ENCODE assay signal across 8 cellular contexts in the genomic region with DNA sequence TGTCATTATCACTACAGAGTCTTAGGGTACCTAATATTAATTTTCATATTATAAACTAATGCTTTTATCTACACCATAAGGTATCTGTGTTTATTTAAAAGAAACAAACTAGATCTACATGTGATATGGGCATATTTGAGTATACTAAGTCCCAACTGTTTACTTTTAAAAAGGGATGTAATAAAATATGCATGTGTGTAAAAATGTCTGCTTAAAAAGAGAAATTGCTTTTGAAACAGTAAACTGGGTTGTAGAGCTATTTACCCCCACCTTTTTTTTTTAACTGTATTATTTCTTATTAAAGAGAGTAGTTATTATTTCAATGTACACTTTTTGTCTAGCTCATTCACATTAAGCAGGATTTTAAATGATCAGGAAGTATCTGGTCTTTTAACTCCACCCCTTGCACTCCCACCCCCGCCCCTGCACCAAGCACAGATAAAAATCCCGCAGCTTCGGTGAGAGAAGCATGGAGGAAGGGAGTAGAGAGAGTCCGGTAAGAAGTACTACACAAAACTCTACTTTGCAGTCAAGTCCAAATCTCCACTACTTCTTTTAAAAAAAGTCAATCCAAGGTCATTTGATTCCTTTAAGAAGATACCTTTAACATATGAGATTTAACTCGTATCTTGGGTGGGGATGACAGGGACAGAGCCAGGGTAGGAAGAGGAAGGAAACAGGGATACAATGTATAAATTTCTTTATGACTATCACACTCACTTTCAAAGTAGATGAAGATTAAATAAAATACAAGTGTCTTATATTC.
DNase-seq lines count a peak whose midpoint lies in the region; ATAC-seq and TF ChIP-seq lines count a peak whose summit lies in the region.

No MANE protein-coding gene starts in this region.

- 0 to 4% methylated on average over 5 of the region's 5 CpGs for WGBS in GM23248 (ENCODE audit: low coverage in 1 of 2, low lambda C conversion rate in 2 of 2, missing lambda C conversion rate in 2 of 2), 2 experiments
- 3% methylated on average over 5 of the region's 5 CpGs for WGBS in smooth muscle cell (ENCODE audit: low lambda C conversion rate)

- CTCF ChIA-PET in OCI-LY7 (lab: Charles Lee; ENCODE audit: unreplicated experiment): no interaction called here

- BruUV-seq in OCI-LY7 (replicated peaks; lab: Mats Ljungman, UMichigan): no TSS peak

- H3K4me3 ChIP-seq in BE2C (ENCODE audit: low read depth, low read length) (peak overlapping the region; percentile 79), GM23248 (peak overlapping the region; percentile 96), OCI-LY7 (ENCODE audit: low read depth, low read length, poor library complexity, severe bottlenecking) (peak overlapping the region; percentile 82), ascending aorta (peak overlapping the region; percentile 55 to 64), iPS-18c (ENCODE audit: insufficient read depth, low read depth, low read length) (peak overlapping the region; percentile 42), smooth muscle cell (peak overlapping the region; percentile 96)

- POLR2A ChIA-PET in OCI-LY7 (lab: Charles Lee): interaction anchor here (0.6 to 5.9 kb wide), 4 partner anchors 7 to 449 kb away, joined by 3 to 89 read pairs (median 6); partner anchors contain the start of gene EGR2

- peak overlapping the region; percentile 100 for H3K4me2 ChIP-seq in GM23248 (ENCODE audit: unreplicated experiment)
- H3K4me2 ChIP-seq in OCI-LY7 (ENCODE audit: low read length): peak overlapping the region; percentile 84
- peak overlapping the region; percentile 94 for H3K4me2 ChIP-seq in smooth muscle cell

- H4K20me1 ChIP-seq in GM23248 (ENCODE audit: insufficient read depth): no peaks in the 10 kb centered on the region
- H4K20me1 ChIP-seq in OCI-LY7 (ENCODE audit: insufficient read depth, low read length): peaks cover 7% of the 10 kb centered on the region; the same call in 1 of the 2 replicates
- H4K20me1 ChIP-seq in smooth muscle cell (ENCODE audit: low read depth): peaks cover 76% of the 10 kb centered on the region

- in situ Hi-C loops in GM23248 (cut with MboI): no loop called here

- H3K4me1 ChIP-seq in BE2C (no peaks in the 10 kb centered on the region), GM23248 (ENCODE audit: insufficient read depth) (peaks cover 40% of the 10 kb centered on the region), OCI-LY7 (ENCODE audit: insufficient read depth, low read length, poor library complexity, severe bottlenecking) (peaks cover 46% of the 10 kb centered on the region), ascending aorta (peaks cover 3 to 18% of the 10 kb centered on the region in 2 donors), smooth muscle cell (ENCODE audit: low read depth) (peaks cover 35% of the 10 kb centered on the region)

- no peaks in the 10 kb centered on the region for H3K9me2 ChIP-seq in GM23248 (ENCODE audit: insufficient read depth)
- H3K9me2 ChIP-seq in OCI-LY7 (ENCODE audit: insufficient read depth, low read length): no peaks in the 10 kb centered on the region

- H3K9ac ChIP-seq in GM23248: peak overlapping the region; percentile 99
- H3K9ac ChIP-seq in smooth muscle cell (ENCODE audit: low read depth): peak overlapping the region; percentile 100

- no peak overlapping the region; the same call in 1 of the 2 replicates for H2AFZ ChIP-seq in GM23248
- no peak overlapping the region for H2AFZ ChIP-seq in OCI-LY7 (ENCODE audit: low read length)
- no peak overlapping the region for H2AFZ ChIP-seq in smooth muscle cell (ENCODE audit: low read depth)

- TF ChIP-seq CTCF in BE2C (IDR thresholded peaks at IDR 0.05; ENCODE audit: low read depth, low read length) (no peak), OCI-LY7 (conservative IDR thresholded peaks at IDR 0.05; ENCODE audit: low read length) (no peak), ascending aorta (IDR thresholded peaks at IDR 0.05) (no peak), smooth muscle cell (IDR thresholded peaks at IDR 0.05; ENCODE audit: borderline replicate concordance, insufficient read depth, poor library complexity, severe bottlenecking) (no peak)

- peaks cover 94% of the 10 kb centered on the region for H3K79me2 ChIP-seq in GM23248 (ENCODE audit: insufficient read depth)
- peaks cover 100% of the 10 kb centered on the region for H3K79me2 ChIP-seq in OCI-LY7 (ENCODE audit: insufficient read depth, low read depth, low read length)
- peaks cover 90% of the 10 kb centered on the region for H3K79me2 ChIP-seq in smooth muscle cell (ENCODE audit: low read depth)

- no peaks in the 10 kb centered on the region for H3K27me3 ChIP-seq in BE2C
- no peaks in the 10 kb centered on the region for H3K27me3 ChIP-seq in GM23248 (replicated peaks; ENCODE audit: insufficient read depth)
- H3K27me3 ChIP-seq in ascending aorta: no peaks in the 10 kb centered on the region
- no peaks in the 10 kb centered on the region for H3K27me3 ChIP-seq in smooth muscle cell (ENCODE audit: low read depth)

- H3K36me3 ChIP-seq in BE2C (peaks cover 8% of the 10 kb centered on the region), GM23248 (ENCODE audit: low read depth) (peaks cover 11% of the 10 kb centered on the region), OCI-LY7 (ENCODE audit: insufficient read depth, low read length) (peaks cover 49% of the 10 kb centered on the region), ascending aorta (no peaks in the 10 kb centered on the region), smooth muscle cell (ENCODE audit: low read depth) (no peaks in the 10 kb centered on the region)

- H3K9me3 ChIP-seq in BE2C: no peaks in the 10 kb centered on the region
- H3K9me3 ChIP-seq in GM23248 (ENCODE audit: low read depth): no peaks in the 10 kb centered on the region
- peaks cover 5% of the 10 kb centered on the region; the same call in 1 of the 2 replicates for H3K9me3 ChIP-seq in OCI-LY7 (ENCODE audit: low read length)
- no peaks in the 10 kb centered on the region for H3K9me3 ChIP-seq in ascending aorta
- no peaks in the 10 kb centered on the region for H3K9me3 ChIP-seq in iPS-18c (ENCODE audit: control insufficient read depth, insufficient read depth, low read length)
- no peaks in the 10 kb centered on the region for H3K9me3 ChIP-seq in smooth muscle cell (replicated peaks; ENCODE audit: low read depth)

- intact Hi-C loops in OCI-LY7 (cut with micrococcal nuclease; ENCODE audit: unreplicated experiment): loop anchor here (5.0 to 10.0 kb wide), 8 partner anchors 98 to 1303 kb away; partner anchors contain the start of genes ADO and JMJD1C
- intact Hi-C loops in ascending aorta (cut with DNase I): loop anchor here (5.0 kb wide), 2 partner anchors 48 to 202 kb away; partner anchors contain the start of gene JMJD1C

- H3F3A ChIP-seq in GM23248 (ENCODE audit: insufficient read depth) (peaks cover 44% of the 10 kb centered on the region), smooth muscle cell (ENCODE audit: low read depth) (peaks cover 39% of the 10 kb centered on the region)

- no peak for ATAC-seq in GM21717 (IDR thresholded peaks at IDR 0.05; ENCODE audit: unreplicated experiment)

- H3K27ac ChIP-seq in GM23248: peak overlapping the region; percentile 99
- H3K27ac ChIP-seq in OCI-LY7 (ENCODE audit: low read depth, low read length, poor library complexity, severe bottlenecking): peak overlapping the region; percentile 94
- H3K27ac ChIP-seq in ascending aorta: peak overlapping the region; percentile 76 to 84
- peak overlapping the region; percentile 100 for H3K27ac ChIP-seq in smooth muscle cell (ENCODE audit: low read depth)

- DNase-seq in BE2C: peak; percentile 51
- peak; percentile 70 for DNase-seq in GM23248
- peak; percentile 73 for DNase-seq in OCI-LY7 (ENCODE audit: low spot score)
- no peak for DNase-seq in ascending aorta (ENCODE audit: low spot score in 2 of 2)
- DNase-seq in smooth muscle cell (lab: John Stamatoyannopoulos, UW; ENCODE audit: unreplicated experiment): no peak
- DNase-seq in NCI-H128 (lab: John Stamatoyannopoulos, UW; ENCODE audit: unreplicated experiment): no peak

Comparison
In these comparisons a context has a peak if more than half of its experiments do, and no peak if none do; other contexts are left out.
1. DNase-seq: peak in BE2C (single experiment), GM23248 (single experiment) and OCI-LY7 (single experiment); none in ascending aorta (0 of 2), smooth muscle cell (single experiment) and NCI-H128 (single experiment).
2. H3K4me3 ChIP-seq: peak in every context shown above with its lines; median percentile 96 in GM23248; 96 in smooth muscle cell; 82 in OCI-LY7; 79 in BE2C; 60 in ascending aorta; 42 in iPS-18c.
3. Peak in every context shown above with its lines, with median percentiles within 50 percentile points of each other: H3K27ac ChIP-seq and H3K4me2 ChIP-seq.